8 cellular contexts compared by ENCODE assay signal in genomic region chr1:212557739-212558664, GRCh38. TPM values are rescaled to one million over a fixed set of nuclear protein-coding genes. Genes with fewer than 3 reads are reported as not detected.
A peak's percentile ranks its signal among the peaks of the same experiment; 100 is the strongest.
DNase-seq lines count a peak whose midpoint lies in the region; ATAC-seq, FAIRE-seq and TF ChIP-seq lines count a peak whose summit lies in the region.

No MANE protein-coding gene starts in this region.

- H3K27ac ChIP-seq in KOPT-K1 (ENCODE audit: low read depth, low read length, poor library complexity, severe bottlenecking) (peak overlapping the region; percentile 59), iPS-20b (ENCODE audit: low read length) (no peak overlapping the region), small intestine (ENCODE audit: low read depth in 1 of 2, low read length in 1 of 2) (peak overlapping the region; percentile 91 to 95)

- DNase-seq in EL (peak; percentile 44), small intestine (peak; percentile 73), retina (no peak), occipital lobe (lab: John Stamatoyannopoulos, UW) (no peak)

- H3K9me3 Mint-ChIP-seq in brain: peaks cover 3 to 7% (median 7%) of the 10 kb centered on the region in 5 experiments

- no peak for TF ChIP-seq CTCF in brain (conservative IDR thresholded peaks at IDR 0.05)

- H3K4me1 Mint-ChIP-seq in brain: peaks cover 34% of the 10 kb centered on the region

- H3K4me1 ChIP-seq in iPS-20b (ENCODE audit: insufficient read depth, low read length) (peaks cover 9% of the 10 kb centered on the region; the same call in 1 of the 2 replicates), small intestine (ENCODE audit: control insufficient read depth in 2 of 2, insufficient read depth in 1 of 2, low read depth in 1 of 2, low read length in 1 of 2) (no peaks in the 10 kb centered on the region)

- H3K36me3 Mint-ChIP-seq in brain: no peaks in the 10 kb centered on the region

- H3K4me3 Mint-ChIP-seq in brain: peak overlapping the region; percentile 78 to 85 (median 81)

- H3K9me3 ChIP-seq in KOPT-K1 (ENCODE audit: insufficient read depth, low read length, poor library complexity, severe bottlenecking) (no peaks in the 10 kb centered on the region), iPS-20b (ENCODE audit: insufficient read depth, low read depth, low read length) (no peaks in the 10 kb centered on the region), small intestine (ENCODE audit: control insufficient read depth, low read depth) (no peaks in the 10 kb centered on the region)

- ATAC-seq in GM21619 (IDR thresholded peaks at IDR 0.05; ENCODE audit: unreplicated experiment): peak; percentile 34

- FAIRE-seq in small intestine (lab: Jason Lieb, UNC): no peak

- peak overlapping the region; percentile 13 to 52 (median 35) for H3K27ac Mint-ChIP-seq in brain

- WGBS in small intestine, 3 donors: 6 to 14% (median 11%) methylated on average over 38 to 45 of the region's 45 CpGs

- H3K27me3 Mint-ChIP-seq in brain: peaks cover 15% of the 10 kb centered on the region

- peak overlapping the region; percentile 69 for H3K4me3 ChIP-seq in iPS-20b (ENCODE audit: low read length)
- peak overlapping the region; percentile 58 to 76 for H3K4me3 ChIP-seq in small intestine (ENCODE audit: low read depth in 1 of 2, low read length in 2 of 2)

- no peaks in the 10 kb centered on the region for H3K36me3 ChIP-seq in KOPT-K1 (ENCODE audit: insufficient read depth, low read length)
- no peaks in the 10 kb centered on the region for H3K36me3 ChIP-seq in iPS-20b (ENCODE audit: insufficient read depth, low read depth, low read length)
- no peaks in the 10 kb centered on the region for H3K36me3 ChIP-seq in small intestine (ENCODE audit: control insufficient read depth in 2 of 2, insufficient read depth in 2 of 2, low read length in 2 of 2)

- peak overlapping the region; percentile 78; the same call in 1 of the 2 replicates for H3K9ac ChIP-seq in iPS-20b (ENCODE audit: low read depth, low read length)

- peaks cover 20% of the 10 kb centered on the region; the same call in 1 of the 2 replicates for H3K27me3 ChIP-seq in iPS-20b (ENCODE audit: insufficient read depth, low read length)
- no peaks in the 10 kb centered on the region for H3K27me3 ChIP-seq in small intestine (ENCODE audit: control insufficient read depth in 2 of 2, insufficient read depth in 2 of 2, low read length in 2 of 2)

RNA-seq across cellular contexts. Expression of gene ATF3, which starts 50.6 kb away (rescaled TPM):
- polyA plus RNA-seq in brain (ENCODE audit: insufficient read depth, low read depth, low replicate concordance) (12.3 TPM), small intestine (10 to 100 TPM; 20.8 to 30.3 (median 27.1) TPM)
- total RNA-seq in occipital lobe: 3.1 TPM

Comparison
In these comparisons a context has a peak if more than half of its experiments do, and no peak if none do; other contexts are left out.
1. DNase-seq: peak in EL (single experiment) and small intestine (single experiment); none in retina (single experiment) and occipital lobe (single experiment).